Comparison of ENCODE assay signal across 8 cellular contexts in genomic region chr13:28657784-28658538, GRCh38. TPM values are rescaled to one million over a fixed set of nuclear protein-coding genes. Genes with fewer than 3 reads are reported as not detected.
A peak's percentile ranks its signal among the peaks of the same experiment; 100 is the strongest.
DNase-seq lines count a peak whose midpoint lies in the region; ATAC-seq, FAIRE-seq and TF ChIP-seq lines count a peak whose summit lies in the region.

No MANE protein-coding gene starts in this region.

- H3K27me3 ChIP-seq in breast epithelium (no peaks in the 10 kb centered on the region), liver (ENCODE audit: control insufficient read depth in 4 of 4, insufficient read depth in 4 of 4, low read length in 3 of 4) (no peaks in the 10 kb centered on the region), tibial artery (no peaks in the 10 kb centered on the region)

- peaks cover 0 to 12% of the 10 kb centered on the region in 2 donors for H3K4me1 ChIP-seq in breast epithelium
- peaks cover 14 to 30% (median 22%) of the 10 kb centered on the region in 4 donors for H3K4me1 ChIP-seq in liver (ENCODE audit: control insufficient read depth in 4 of 4, insufficient read depth in 4 of 4, low read length in 3 of 4)
- peaks cover 0 to 41% (median 32%) of the 10 kb centered on the region in 4 donors for H3K4me1 ChIP-seq in tibial artery

- H3K27ac ChIP-seq in breast epithelium = peak overlapping the region; percentile 90 to 98
- peak overlapping the region; percentile 85 to 90 for H3K27ac ChIP-seq in liver (ENCODE audit: low read depth in 1 of 2, low read length in 2 of 2)
- H3K27ac ChIP-seq in tibial artery = peak overlapping the region; percentile 88 to 95

- ATAC-seq in GM21526 (IDR thresholded peaks at IDR 0.05; ENCODE audit: low FRiP score, unreplicated experiment) = no peak
- no peak for ATAC-seq in HG02870 (IDR thresholded peaks at IDR 0.05; ENCODE audit: unreplicated experiment)

- peak overlapping the region; percentile 91 to 95 for H3K9ac ChIP-seq in liver (ENCODE audit: low read depth in 1 of 2, low read length in 2 of 2)

- WGBS in liver = 36% methylated on average over 12 of the region's 12 CpGs

- DNase-seq in GM12892 (ENCODE audit: insufficient read length) (no peak), NCI-H526 treated with DMSO at 0.1 percent for 48 hours (lab: John Stamatoyannopoulos, UW) (peak; percentile 60), breast epithelium (ENCODE audit: low spot score in 2 of 2) (no peak), tibial artery (no peak), GOT3 (lab: John Stamatoyannopoulos, UW) (no peak)

- intact Hi-C loops in breast epithelium (cut with DNase I; ENCODE audit: low total_unique reads) = loop anchor here (5.0 kb wide), 1 partner anchor 481 kb away; no protein-coding TSS in a partner anchor
- intact Hi-C loops in tibial artery (cut with DNase I; ENCODE audit: low total_unique reads) = loop anchor here (5.0 kb wide), 1 partner anchor 59 kb away; the partner anchor contains the start of gene SLC46A3

- peak in 1 of 2 donors; percentile 26 for TF ChIP-seq RAD21 in liver (IDR thresholded peaks at IDR 0.05)

- peak overlapping the region; percentile 66 to 98 (median 92) for H3K4me3 ChIP-seq in breast epithelium
- peak overlapping the region; percentile 63 to 98 (median 94) for H3K4me3 ChIP-seq in liver (ENCODE audit: low read depth in 1 of 3, low read length in 3 of 3)
- H3K4me3 ChIP-seq in tibial artery = peak overlapping the region; percentile 86 to 98

- TF ChIP-seq CTCF in breast epithelium (IDR thresholded peaks at IDR 0.05) (no peak), liver (IDR thresholded peaks at IDR 0.05; ENCODE audit: low read depth, low read length, missing input control) (no peak), tibial artery (IDR thresholded peaks at IDR 0.05) (no peak)

- no peaks in the 10 kb centered on the region for H3K36me3 ChIP-seq in breast epithelium
- H3K36me3 ChIP-seq in liver (ENCODE audit: control insufficient read depth in 4 of 4, insufficient read depth in 3 of 4, low read depth in 1 of 4, low read length in 3 of 4) = peaks cover 0 to 7% (median 6%) of the 10 kb centered on the region in 4 donors
- H3K36me3 ChIP-seq in tibial artery = peaks cover 6 to 10% (median 8%) of the 10 kb centered on the region in 3 donors

- H3K9me3 ChIP-seq in breast epithelium (no peaks in the 10 kb centered on the region), liver (ENCODE audit: control insufficient read depth in 4 of 4, low read length in 3 of 4) (no peaks in the 10 kb centered on the region), tibial artery (no peaks in the 10 kb centered on the region)

- peak; percentile 40 for FAIRE-seq in GM12892 (lab: Jason Lieb, UNC)

- no peak; the same call in 1 of the 2 replicates for TF ChIP-seq POLR2A in GM12892 (IDR thresholded peaks at IDR 0.05; ENCODE audit: low read depth, low read length)
- TF ChIP-seq POLR2A in breast epithelium (IDR thresholded peaks at IDR 0.05) = no peak

TF ChIP-seq in liver, 16 proteins besides CTCF, POLR2A, EP300 and RAD21:
- no peak for TF ChIP-seq MAX (IDR thresholded peaks at IDR 0.05)
- no peak for TF ChIP-seq GABPA (IDR thresholded peaks at IDR 0.05 in 1 of 2, conservative IDR thresholded peaks at IDR 0.05 in 1 of 2)
- TF ChIP-seq RXRA (IDR thresholded peaks at IDR 0.05) = peak in 1 of 2 donors; percentile 8
- TF ChIP-seq, protein P1, sequence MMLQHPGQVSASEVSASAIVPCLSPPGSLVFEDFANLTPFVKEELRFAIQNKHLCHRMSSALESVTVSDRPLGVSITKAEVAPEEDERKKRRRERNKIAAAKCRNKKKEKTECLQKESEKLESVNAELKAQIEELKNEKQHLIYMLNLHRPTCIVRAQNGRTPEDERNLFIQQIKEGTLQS (IDR thresholded peaks at IDR 0.05) = no peak
- TF ChIP-seq HNF4G (IDR thresholded peaks at IDR 0.05) = no peak
- TF ChIP-seq, protein P2, sequence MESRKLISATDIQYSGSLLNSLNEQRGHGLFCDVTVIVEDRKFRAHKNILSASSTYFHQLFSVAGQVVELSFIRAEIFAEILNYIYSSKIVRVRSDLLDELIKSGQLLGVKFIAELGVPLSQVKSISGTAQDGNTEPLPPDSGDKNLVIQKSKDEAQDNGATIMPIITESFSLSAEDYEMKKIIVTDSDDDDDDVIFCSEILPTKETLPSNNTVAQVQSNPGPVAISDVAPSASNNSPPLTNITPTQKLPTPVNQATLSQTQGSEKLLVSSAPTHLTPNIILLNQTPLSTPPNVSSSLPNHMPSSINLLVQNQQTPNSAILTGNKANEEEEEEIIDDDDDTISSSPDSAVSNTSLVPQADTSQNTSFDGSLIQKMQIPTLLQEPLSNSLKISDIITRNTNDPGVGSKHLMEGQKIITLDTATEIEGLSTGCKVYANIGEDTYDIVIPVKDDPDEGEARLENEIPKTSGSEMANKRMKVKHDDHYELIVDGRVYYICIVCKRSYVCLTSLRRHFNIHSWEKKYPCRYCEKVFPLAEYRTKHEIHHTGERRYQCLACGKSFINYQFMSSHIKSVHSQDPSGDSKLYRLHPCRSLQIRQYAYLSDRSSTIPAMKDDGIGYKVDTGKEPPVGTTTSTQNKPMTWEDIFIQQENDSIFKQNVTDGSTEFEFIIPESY (IDR thresholded peaks at IDR 0.05) = no peak

RNA-seq across cellular contexts. Expression of gene POMP, which starts 1.0 kb away (rescaled TPM):
- polyA plus RNA-seq in GM12892 (2012; ENCODE audit: missing spikeins) = 173 TPM
- total RNA-seq in breast epithelium (10 to 100 TPM; 47.3 to 72.5 (median 65.5) TPM), liver (10 to 100 TPM; 32.2 to 33.9 TPM)
- polyA plus RNA-seq in liver = 100 to 1,000 TPM in 1 of 2 donors, 10 to 100 TPM in 1; 48.3 to 132 TPM
